Comparison of ENCODE assay signal across 9 cellular contexts in genomic region chr15:78059110-78059839, GRCh38. TPM values are rescaled to one million over a fixed set of nuclear protein-coding genes. Genes with fewer than 3 reads are reported as not detected.
DNase-seq lines count a peak whose midpoint lies in the region; ATAC-seq and TF ChIP-seq lines count a peak whose summit lies in the region.
"Had no signal": no experiment of that assay in that cellular context is flagged by ENCODE, and none has a peak within 500 bp of the region (broad histone marks: within the 10 kb centered on the region; RNA-seq: fewer than 3 reads in every experiment).

No MANE protein-coding gene starts in this region.

- no peaks in the 10 kb centered on the region for H3K36me3 ChIP-seq in KOPT-K1 (ENCODE audit: insufficient read depth, low read length)

- H3K27me3 ChIP-seq in AG04450 (ENCODE audit: control insufficient read depth, insufficient read depth, low read length), result no peaks in the 10 kb centered on the region

- H3K4me3 ChIP-seq in AG04450 (ENCODE audit: low read depth, low read length), result no peak overlapping the region

- TF ChIP-seq CTCF in AG04450 (IDR thresholded peaks at IDR 0.05; ENCODE audit: low read depth, low read length), result no peak

- H3K27ac Mint-ChIP-seq in activated naive CD4-positive, alpha-beta T cell treated with anti-CD3 and anti-CD28 coated beads, Interleukin-2, amount 50 U/mL, for 72 hours, result peak overlapping the region; percentile 3 to 29

- H3K9me3 ChIP-seq in AG04450 (ENCODE audit: control insufficient read depth, insufficient read depth, low read length), result no peaks in the 10 kb centered on the region
- no peaks in the 10 kb centered on the region for H3K9me3 ChIP-seq in KOPT-K1 (ENCODE audit: insufficient read depth, low read length, poor library complexity, severe bottlenecking)

- H3K36me3 Mint-ChIP-seq in activated naive CD4-positive, alpha-beta T cell treated with anti-CD3 and anti-CD28 coated beads, Interleukin-2, amount 50 U/mL, for 72 hours, result peaks cover 0 to 10% of the 10 kb centered on the region in 2 donors

- CTCF ChIA-PET in AG04450 (lab: Charles Lee), result interaction anchor here (0.7 to 2.6 kb wide), 3 partner anchors 9 to 49 kb away, joined by 3 to 12 read pairs (median 3); no protein-coding TSS in a partner anchor

- DNase-seq in AG04450 (ENCODE audit: low read depth, low spot score) (no peak), mesenteric fat pad (ENCODE audit: low spot score) (peak; percentile 49), C1 segment of cervical spinal cord (lab: John Stamatoyannopoulos, UW) (no peak), NK-92 (lab: John Stamatoyannopoulos, UW; ENCODE audit: unreplicated experiment) (no peak)
- DNase-seq in activated naive CD4-positive, alpha-beta T cell treated with anti-CD3 and anti-CD28 coated beads, Interleukin-2, amount 50 U/mL, for 72 hours (ENCODE audit: low spot score in 2 of 2), result no peak
- DNase-seq in effector CD4-positive, alpha-beta T cell, result no peak
- DNase-seq: activated CD4-positive, CD25-positive, alpha-beta regulatory T cell treated with anti-CD3 and anti-CD28 coated beads, Interleukin-2, amount 50 U/mL, for 72 hours had no signal

- ATAC-seq in activated naive CD4-positive, alpha-beta T cell treated with anti-CD3 and anti-CD28 coated beads, Interleukin-2, amount 50 U/mL, for 72 hours, result no peak
- ATAC-seq in GM19397 (IDR thresholded peaks at IDR 0.05; ENCODE audit: unreplicated experiment), result no peak

- no peaks in the 10 kb centered on the region for H3K9me3 Mint-ChIP-seq in activated naive CD4-positive, alpha-beta T cell treated with anti-CD3 and anti-CD28 coated beads, Interleukin-2, amount 50 U/mL, for 72 hours

- POLR2A ChIA-PET in AG04450 (lab: Yijun Ruan, JAX), result interaction anchor here (0.7 to 1.9 kb wide), 2 partner anchors 9 to 27 kb away, joined by 3 to 6 read pairs; no protein-coding TSS in a partner anchor

- H3K27ac ChIP-seq in AG04450 (ENCODE audit: low read depth, low read length), result peak overlapping the region; percentile 23
- H3K27ac ChIP-seq in KOPT-K1 (ENCODE audit: low read depth, low read length, poor library complexity, severe bottlenecking), result peak overlapping the region; percentile 51

RNA-seq across cellular contexts. Expression of gene TBC1D2B, which starts 18.2 kb away (rescaled TPM):
- polyA plus RNA-seq in AG04450 (2011; rRNA removed), result 42.0 and 42.5 TPM in 2 replicates
- 51.6 and 57.3 TPM in 2 replicates for polyA minus RNA-seq in AG04450 (2011; rRNA and poly(A)+ RNA removed)
- total RNA-seq in activated naive CD4-positive, alpha-beta T cell treated with anti-CD3 and anti-CD28 coated beads, Interleukin-2, amount 50 U/mL, for 72 hours, result 10 to 100 TPM; 55.9 to 82.2 TPM
- 82.0 TPM for total RNA-seq in mesenteric fat pad

RNA-seq across cellular contexts. Expression of gene SH2D7, which starts 33.1 kb away (rescaled TPM):
- polyA plus RNA-seq in AG04450 (2011; rRNA removed), result 0.04 TPM in 1 of 2 replicates, not detected in the other
- polyA minus RNA-seq in AG04450 (2011; rRNA and poly(A)+ RNA removed), result 0.14 TPM in 1 of 2 replicates, not detected in the other
- total RNA-seq in activated naive CD4-positive, alpha-beta T cell treated with anti-CD3 and anti-CD28 coated beads, Interleukin-2, amount 50 U/mL, for 72 hours, result not detected
- total RNA-seq in mesenteric fat pad, result not detected
